ENCODE assay signal across 12 cellular contexts in the genomic region with DNA sequence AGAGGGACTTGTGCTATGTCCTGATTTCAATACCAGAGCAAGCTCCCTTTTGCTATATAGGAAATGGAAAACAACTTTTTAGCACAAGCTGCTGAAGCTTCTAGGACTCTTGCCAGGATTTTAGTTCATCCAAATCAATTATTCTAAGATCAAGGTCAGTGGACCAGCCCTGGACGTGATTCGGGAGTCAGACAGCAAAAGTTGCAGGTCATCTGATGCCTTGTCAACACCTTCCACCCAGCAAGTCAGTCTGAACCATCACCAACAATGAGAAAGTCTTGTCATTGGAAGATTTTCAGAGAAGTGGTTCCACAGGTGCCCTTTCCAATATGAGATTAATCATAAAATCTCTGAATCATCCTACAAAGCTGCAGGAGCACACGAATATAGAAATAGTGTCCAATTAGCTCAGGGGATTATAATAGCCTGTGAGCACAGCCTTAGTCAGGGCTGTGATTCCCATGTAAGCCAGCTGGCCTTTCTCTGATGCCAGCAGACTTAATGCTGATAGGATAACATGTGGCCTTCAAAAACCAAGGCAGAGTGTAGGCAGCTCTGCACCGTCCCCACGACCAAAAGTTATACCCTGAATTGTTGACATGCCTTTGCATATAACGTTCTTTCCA.
A peak's percentile ranks its signal among the peaks of the same experiment; 100 is the strongest.
DNase-seq lines count a peak whose midpoint lies in the region; ATAC-seq and TF ChIP-seq lines count a peak whose summit lies in the region.
"Had no signal": no experiment of that assay in that cellular context is flagged by ENCODE, and none has a peak within 500 bp of the region (broad histone marks: within the 10 kb centered on the region; RNA-seq: fewer than 3 reads in every experiment).

No MANE protein-coding gene starts in this region.

- no peak overlapping the region for H2BK12ac ChIP-seq in neuronal stem cell (ENCODE audit: low read length)

- H3K4me3 ChIP-seq in foreskin fibroblast (ENCODE audit: low read depth in 1 of 2, low read length in 2 of 2) = no peak overlapping the region
- no peak overlapping the region for H3K4me3 ChIP-seq in skeletal muscle tissue (ENCODE audit: low read length in 3 of 3)
- no peak overlapping the region for H3K4me3 ChIP-seq in neuronal stem cell (ENCODE audit: low read length in 2 of 2)
- H3K4me3 ChIP-seq: prostate gland had no signal

- no peak overlapping the region for H2AK5ac ChIP-seq in neuronal stem cell (ENCODE audit: low read depth, low read length)

- H3K27ac ChIP-seq in skeletal muscle tissue (ENCODE audit: low read depth, low read length) = peak overlapping the region; percentile 80
- no peak overlapping the region for H3K27ac ChIP-seq in neuronal stem cell (replicated peaks; ENCODE audit: low read length)
- H3K27ac ChIP-seq: KMS-11, prostate gland had no signal

- H3K27me3 ChIP-seq in skeletal muscle tissue (ENCODE audit: control insufficient read depth in 3 of 3, insufficient read depth in 3 of 3, low read length in 3 of 3) = no peaks in the 10 kb centered on the region
- no peaks in the 10 kb centered on the region for H3K27me3 ChIP-seq in neuronal stem cell (ENCODE audit: control insufficient read depth in 3 of 3, insufficient read depth in 3 of 3, low read depth in 1 of 3, low read length in 3 of 3)

- no CpG with 5 or more reads among the region's 6 CpGs for WGBS in neuronal stem cell (ENCODE audit: extremely low coverage in 2 of 2, insufficient read length in 2 of 2, insufficient replicate concordance in 1 of 2), 2 donors

- no peak overlapping the region for H2BK5ac ChIP-seq in neuronal stem cell (ENCODE audit: low read length)

- H2BK120ac ChIP-seq in neuronal stem cell (ENCODE audit: low read depth, low read length) = no peak overlapping the region

- no peak overlapping the region for H2BK15ac ChIP-seq in neuronal stem cell (ENCODE audit: low read length)

- ATAC-seq in HG02678 (IDR thresholded peaks at IDR 0.05; ENCODE audit: unreplicated experiment) (no peak), GM18498 (IDR thresholded peaks at IDR 0.05; ENCODE audit: unreplicated experiment) (no peak)

- H3K4me1 ChIP-seq in skeletal muscle tissue (ENCODE audit: control insufficient read depth in 3 of 3, insufficient read depth in 3 of 3, low read length in 3 of 3) = peaks cover 12 to 23% (median 17%) of the 10 kb centered on the region in 3 donors
- no peaks in the 10 kb centered on the region for H3K4me1 ChIP-seq in neuronal stem cell (ENCODE audit: control insufficient read depth in 2 of 2, insufficient read depth in 1 of 2, low read depth in 1 of 2, low read length in 2 of 2)
- H3K4me1 ChIP-seq: prostate gland had no signal

- H3K9ac ChIP-seq in skeletal muscle tissue (ENCODE audit: low read depth in 1 of 3, low read length in 3 of 3) = peak overlapping the region in 1 of 3 donors; percentile 69
- H3K9ac ChIP-seq in neuronal stem cell (ENCODE audit: low read depth, low read length, poor library complexity) = no peak overlapping the region
- H3K9ac ChIP-seq: KMS-11 had no signal

- H4K8ac ChIP-seq in neuronal stem cell (ENCODE audit: low read depth, low read length) = no peak overlapping the region

- DNase-seq in HCEC 1CT (peak; percentile 87), T1000 (lab: John Stamatoyannopoulos, UW) (peak; percentile 18), foreskin fibroblast (peak; percentile 82 to 89), neuronal stem cell (ENCODE audit: low spot score) (no peak)
- DNase-seq: activated CD8-positive, alpha-beta memory T cell treated with anti-CD3 and anti-CD28 coated beads, Interleukin-2, amount 50 U/mL, for 4 hours; activated naive CD8-positive, alpha-beta T cell treated with anti-CD3 and anti-CD28 coated beads for 36 hours; NCI-H2107 had no signal

- no peak for TF ChIP-seq CTCF in foreskin fibroblast (IDR thresholded peaks at IDR 0.05; ENCODE audit: low read depth, low read length)

- H3K18ac ChIP-seq in neuronal stem cell (ENCODE audit: low read length) = no peak overlapping the region

- no peak overlapping the region for H4K91ac ChIP-seq in neuronal stem cell (ENCODE audit: low read depth, low read length, poor library complexity)

- H3K9me3 ChIP-seq in skeletal muscle tissue (ENCODE audit: control insufficient read depth in 3 of 3, low read length in 3 of 3) (no peaks in the 10 kb centered on the region), neuronal stem cell (replicated peaks in 1 of 2; ENCODE audit: control insufficient read depth in 2 of 2, insufficient read depth in 1 of 2, low read depth in 1 of 2, low read length in 2 of 2) (no peaks in the 10 kb centered on the region)
- H3K9me3 ChIP-seq: prostate gland had no signal

- no peak overlapping the region for H2AFZ ChIP-seq in neuronal stem cell (ENCODE audit: low read length)

- no peak overlapping the region for H3K4ac ChIP-seq in neuronal stem cell (ENCODE audit: low read length)

- H3K4me2 ChIP-seq in neuronal stem cell (ENCODE audit: insufficient read depth, low read length, poor library complexity, severe bottlenecking) = no peak overlapping the region
- H3K4me2 ChIP-seq: KMS-11 had no signal

- H3K14ac ChIP-seq in neuronal stem cell (ENCODE audit: low read length) = no peak overlapping the region

- no peak overlapping the region for H3K23ac ChIP-seq in neuronal stem cell (ENCODE audit: low read depth, low read length, poor library complexity)

- no peaks in the 10 kb centered on the region for H3K36me3 ChIP-seq in skeletal muscle tissue (ENCODE audit: control insufficient read depth in 3 of 3, insufficient read depth in 3 of 3, low read length in 3 of 3)
- no peaks in the 10 kb centered on the region for H3K36me3 ChIP-seq in neuronal stem cell (replicated peaks in 1 of 2; ENCODE audit: control insufficient read depth in 2 of 2, insufficient read depth in 2 of 2, low read length in 2 of 2)
- H3K36me3 ChIP-seq: prostate gland had no signal

- no peaks in the 10 kb centered on the region for H3K79me1 ChIP-seq in neuronal stem cell (ENCODE audit: low read depth, low read length)
